20 cellular contexts compared by ENCODE assay signal in the genomic region with DNA sequence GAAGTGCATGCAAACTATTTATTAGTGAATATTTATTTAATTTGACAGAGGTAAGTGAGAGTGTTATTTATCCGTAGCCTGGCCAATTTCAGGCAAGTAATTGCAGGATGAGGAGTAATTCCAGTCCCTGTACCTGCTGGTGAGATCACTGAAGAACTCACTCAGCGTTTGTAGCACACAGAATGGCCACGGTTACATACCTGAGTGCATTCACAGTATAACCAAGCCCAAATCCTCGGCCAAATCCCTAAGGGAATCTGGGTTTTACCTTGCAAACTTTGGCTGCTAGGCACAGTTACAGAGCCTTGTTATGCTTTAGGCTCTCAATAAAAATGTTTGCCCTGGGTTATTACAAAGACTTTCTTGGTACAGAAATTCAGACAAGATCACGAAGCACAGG.
"Had no signal": no experiment of that assay in that cellular context is flagged by ENCODE, and none has a peak within 500 bp of the region (broad histone marks: within the 10 kb centered on the region; RNA-seq: fewer than 3 reads in every experiment).

No MANE protein-coding gene starts in this region.

- H3K4me2 ChIP-seq: hepatocyte had no signal

- ATAC-seq: left lung; lower lobe of right lung; naive thymus-derived CD4-positive, alpha-beta T cell; sciatic nerve; stimulated activated naive B cell treated with anti-CD40 and anti-IgM and Interleukin-4, amounts not matched to agents 10 μg/mL and 1 μg/mL and 100 μg/mL, for 72 hours; stimulated activated naive CD8-positive, alpha-beta T cell treated with anti-CD3 and anti-CD28 coated beads, Interleukin-15, amount 100 ng/mL, for 72 hours had no signal

- H3K79me2 ChIP-seq: hepatocyte had no signal

- DNase-seq: cerebellar nuclear complex; erythroblast; foreskin melanocyte; head of caudate nucleus; left lung; lower lobe of right lung; mesenchymal stem cell; naive thymus-derived CD4-positive, alpha-beta T cell; nephron progenitor cell; spleen; stimulated activated CD4-positive, alpha-beta T cell treated with anti-CD3 and anti-CD28 coated beads, Interleukin-15, amount 100 ng/mL, for 24 hours; stimulated activated CD4-positive, alpha-beta T cell treated with anti-CD3 and anti-CD28 coated beads, Interleukin-1b, Interleukin-23, amount 100 ng/mL, for 48 hours; stimulated activated CD4-positive, alpha-beta T cell treated with anti-CD3 and anti-CD28 coated beads, Interleukin-4, amount 100 ng/mL, for 24 hours; stimulated activated naive B cell treated with anti-CD40 and anti-IgM and Interleukin-4, amounts not matched to agents 10 μg/mL and 1 μg/mL and 100 μg/mL, for 72 hours; stimulated activated naive CD8-positive, alpha-beta T cell treated with anti-CD3 and anti-CD28 coated beads, Interleukin-15, amount 100 ng/mL, for 72 hours; testis had no signal

- H3K36me3 ChIP-seq: left lung, lower lobe of right lung, spleen had no signal

- H3K27ac ChIP-seq: hepatocyte, left lung, lower lobe of right lung, spleen, testis had no signal

- H3K4me3 ChIP-seq: hepatocyte, left lung, lower lobe of right lung, spleen, testis had no signal

- H3K4me1 ChIP-seq: left lung, lower lobe of right lung, spleen, testis had no signal

- H3K27me3 ChIP-seq: hepatocyte, left lung, spleen, testis had no signal

- FAIRE-seq: colon, islet of Langerhans had no signal
